Comparison of ENCODE assay signal across 26 cellular contexts in the genomic region with DNA sequence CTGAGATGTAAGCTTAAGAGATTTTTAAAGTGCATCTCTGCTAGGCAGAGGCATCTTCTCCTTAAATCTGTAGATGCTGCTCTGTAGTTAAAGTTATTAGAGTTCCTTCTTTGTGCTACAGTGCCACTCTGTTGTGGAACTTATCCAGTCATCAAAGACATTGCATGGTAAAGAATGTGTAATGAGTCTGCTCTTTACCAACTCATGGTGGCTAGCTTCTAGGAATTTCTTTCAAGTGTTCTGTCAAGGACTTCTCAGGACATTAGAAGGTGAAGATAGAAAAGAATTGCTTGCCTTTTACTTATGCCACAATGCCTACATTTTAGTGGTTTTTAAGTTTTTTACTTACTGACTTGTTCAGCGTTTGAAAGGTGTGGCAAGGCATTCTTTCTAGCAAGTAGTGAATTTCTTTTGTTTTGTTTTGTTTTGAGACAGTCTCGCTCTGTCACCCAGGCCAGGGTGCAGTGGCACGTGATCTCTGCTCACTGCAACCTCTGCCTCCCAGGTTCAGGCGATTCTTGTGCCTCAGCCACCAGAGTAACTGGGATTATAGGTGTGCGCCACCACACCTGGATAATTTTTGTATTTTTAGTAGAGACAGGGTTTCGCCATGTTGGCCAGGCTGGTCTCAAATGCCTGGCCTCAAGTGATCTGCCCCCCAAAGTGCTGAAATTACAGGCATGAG. TPM values are rescaled to one million over a fixed set of nuclear protein-coding genes. Genes with fewer than 3 reads are reported as not detected.
"Had no signal": no experiment of that assay in that cellular context is flagged by ENCODE, and none has a peak within 500 bp of the region (broad histone marks: within the 10 kb centered on the region; RNA-seq: fewer than 3 reads in every experiment).

No MANE protein-coding gene starts in this region.

- H3K9me3 ChIP-seq: colonic mucosa, esophagus squamous epithelium, lower lobe of right lung, pancreas, right lobe of liver, stomach, tibial artery, upper lobe of right lung, uterus had no signal

- DNase-seq: colonic mucosa; effector memory CD8-positive, alpha-beta T cell; erythroblast; esophagus squamous epithelium; foreskin melanocyte; glutamatergic neuron; heart right ventricle; hippocampal formation; left ventricle myocardium superior; lower lobe of right lung; natural killer cell; pancreas; right lobe of liver; small intestine; stimulated activated CD4-positive, alpha-beta T cell treated with anti-CD3 and anti-CD28 coated beads, Interleukin-12 subunit alpha, Interleukin-12 subunit beta, amount 100 ng/mL, for 4 hours; stimulated activated CD4-positive, alpha-beta T cell treated with anti-CD3 and anti-CD28 coated beads, Interleukin-1b, Interleukin-23, amount 100 ng/mL, for 48 hours; stimulated activated CD4-positive, alpha-beta T cell treated with anti-CD3 and anti-CD28 coated beads, Interleukin-4, amount 100 ng/mL, for 1 hour; stimulated activated CD8-positive, alpha-beta memory T cell treated with anti-CD3 and anti-CD28 coated beads, Interleukin-4, amount 100 ng/mL, for 48 hours; stimulated activated naive CD4-positive, alpha-beta T cell treated with Interleukin-2 at 50 U/mL for 16 hours; stomach; tibial artery; upper lobe of right lung; uterus had no signal

- H3K27ac ChIP-seq: colonic mucosa, esophagus squamous epithelium, heart right ventricle, lower lobe of right lung, pancreas, right lobe of liver, stomach, tibial artery, upper lobe of right lung, uterus had no signal

- H3K36me3 ChIP-seq: uterus had no signal

- FAIRE-seq: endometrium, islet of Langerhans, pancreas, small intestine had no signal

- H3K4me1 ChIP-seq: colonic mucosa, esophagus squamous epithelium, heart right ventricle, lower lobe of right lung, pancreas, right lobe of liver, stomach, tibial artery, upper lobe of right lung had no signal

- H3K27me3 ChIP-seq: colonic mucosa, esophagus squamous epithelium, heart right ventricle, pancreas, right lobe of liver, stomach, tibial artery, upper lobe of right lung, uterus had no signal

- H3K4me3 ChIP-seq: colonic mucosa, esophagus squamous epithelium, heart right ventricle, lower lobe of right lung, pancreas, right lobe of liver, stomach, tibial artery, upper lobe of right lung, uterus had no signal

RNA-seq across cellular contexts. Expression of gene PLLP, which starts 59.7 kb away (rescaled TPM):
- total RNA-seq: natural killer cell had no signal
- polyA plus RNA-seq: neural cell had no signal
